Comparison of ENCODE assay signal across 1 cellular context in genomic region chr20:50368813-50369224, GRCh38.
TF ChIP-seq lines count a peak whose summit lies in the region.

No MANE protein-coding gene starts in this region.

TF ChIP-seq in HepG2, 621 proteins besides CTCF, POLR2A, EP300 and RAD21 (continued from another document and continues in another):
- TF ChIP-seq, protein P1, sequence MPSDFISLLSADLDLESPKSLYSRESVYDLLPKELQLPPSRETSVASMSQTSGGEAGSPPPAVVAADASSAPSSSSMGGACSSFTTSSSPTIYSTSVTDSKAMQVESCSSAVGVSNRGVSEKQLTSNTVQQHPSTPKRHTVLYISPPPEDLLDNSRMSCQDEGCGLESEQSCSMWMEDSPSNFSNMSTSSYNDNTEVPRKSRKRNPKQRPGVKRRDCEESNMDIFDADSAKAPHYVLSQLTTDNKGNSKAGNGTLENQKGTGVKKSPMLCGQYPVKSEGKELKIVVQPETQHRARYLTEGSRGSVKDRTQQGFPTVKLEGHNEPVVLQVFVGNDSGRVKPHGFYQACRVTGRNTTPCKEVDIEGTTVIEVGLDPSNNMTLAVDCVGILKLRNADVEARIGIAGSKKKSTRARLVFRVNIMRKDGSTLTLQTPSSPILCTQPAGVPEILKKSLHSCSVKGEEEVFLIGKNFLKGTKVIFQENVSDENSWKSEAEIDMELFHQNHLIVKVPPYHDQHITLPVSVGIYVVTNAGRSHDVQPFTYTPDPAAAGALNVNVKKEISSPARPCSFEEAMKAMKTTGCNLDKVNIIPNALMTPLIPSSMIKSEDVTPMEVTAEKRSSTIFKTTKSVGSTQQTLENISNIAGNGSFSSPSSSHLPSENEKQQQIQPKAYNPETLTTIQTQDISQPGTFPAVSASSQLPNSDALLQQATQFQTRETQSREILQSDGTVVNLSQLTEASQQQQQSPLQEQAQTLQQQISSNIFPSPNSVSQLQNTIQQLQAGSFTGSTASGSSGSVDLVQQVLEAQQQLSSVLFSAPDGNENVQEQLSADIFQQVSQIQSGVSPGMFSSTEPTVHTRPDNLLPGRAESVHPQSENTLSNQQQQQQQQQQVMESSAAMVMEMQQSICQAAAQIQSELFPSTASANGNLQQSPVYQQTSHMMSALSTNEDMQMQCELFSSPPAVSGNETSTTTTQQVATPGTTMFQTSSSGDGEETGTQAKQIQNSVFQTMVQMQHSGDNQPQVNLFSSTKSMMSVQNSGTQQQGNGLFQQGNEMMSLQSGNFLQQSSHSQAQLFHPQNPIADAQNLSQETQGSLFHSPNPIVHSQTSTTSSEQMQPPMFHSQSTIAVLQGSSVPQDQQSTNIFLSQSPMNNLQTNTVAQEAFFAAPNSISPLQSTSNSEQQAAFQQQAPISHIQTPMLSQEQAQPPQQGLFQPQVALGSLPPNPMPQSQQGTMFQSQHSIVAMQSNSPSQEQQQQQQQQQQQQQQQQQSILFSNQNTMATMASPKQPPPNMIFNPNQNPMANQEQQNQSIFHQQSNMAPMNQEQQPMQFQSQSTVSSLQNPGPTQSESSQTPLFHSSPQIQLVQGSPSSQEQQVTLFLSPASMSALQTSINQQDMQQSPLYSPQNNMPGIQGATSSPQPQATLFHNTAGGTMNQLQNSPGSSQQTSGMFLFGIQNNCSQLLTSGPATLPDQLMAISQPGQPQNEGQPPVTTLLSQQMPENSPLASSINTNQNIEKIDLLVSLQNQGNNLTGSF (CRISPR knock-in tag; IDR thresholded peaks at IDR 0.05) = no peak
- TF ChIP-seq KAT8 (CRISPR knock-in tag; IDR thresholded peaks at IDR 0.05) (peak; percentile 43; the same call in 1 of the 2 replicates), ZMYM3 (CRISPR knock-in tag; IDR thresholded peaks at IDR 0.05) (peak; percentile 5; the same call in 1 of the 2 replicates), HOXA7 (CRISPR knock-in tag; IDR thresholded peaks at IDR 0.05) (no peak), ZSCAN29 (CRISPR knock-in tag; conservative IDR thresholded peaks at IDR 0.05) (0 out of 2 replicates have a peak, but pooled peaks have one; percentile 3), ATF7 (IDR thresholded peaks at IDR 0.05) (peak; percentile 32), ATF7 (CRISPR knock-in tag; IDR thresholded peaks at IDR 0.05) (0 out of 2 replicates have a peak, but pooled peaks have one; percentile 5), RFX5 (IDR thresholded peaks at IDR 0.05; ENCODE audit: low read depth, low read length) (no peak), ZNF329 (CRISPR knock-in tag; IDR thresholded peaks at IDR 0.05; ENCODE audit: low read depth) (no peak), ZMYM2 (CRISPR knock-in tag; IDR thresholded peaks at IDR 0.05) (0 out of 2 replicates have a peak, but pooled peaks have one; percentile 2), ZNF430 (CRISPR knock-in tag; IDR thresholded peaks at IDR 0.05) (no peak), DNMT3B (CRISPR knock-in tag; conservative IDR thresholded peaks at IDR 0.05) (0 out of 2 replicates have a peak, but pooled peaks have one; percentile 18), MIER3 (CRISPR knock-in tag; IDR thresholded peaks at IDR 0.05; ENCODE audit: borderline replicate concordance) (no peak), TOE1 (CRISPR knock-in tag; IDR thresholded peaks at IDR 0.05) (no peak), TBX2 (CRISPR knock-in tag; IDR thresholded peaks at IDR 0.05; ENCODE audit: borderline replicate concordance) (no peak), PLSCR1 (CRISPR knock-in tag; IDR thresholded peaks at IDR 0.05; ENCODE audit: borderline replicate concordance) (no peak), REL (CRISPR knock-in tag; conservative IDR thresholded peaks at IDR 0.05) (peak; percentile 61; the same call in 1 of the 2 replicates), TAF1 (CRISPR knock-in tag; IDR thresholded peaks at IDR 0.05) (0 out of 2 replicates have a peak, but pooled peaks have one; percentile 0), EHMT2 (IDR thresholded peaks at IDR 0.05; ENCODE audit: borderline replicate concordance, low read depth, low read length) (peak; percentile 28; the same call in 1 of the 2 replicates), ATAD3A (CRISPR knock-in tag; IDR thresholded peaks at IDR 0.05) (no peak), NFYB (CRISPR knock-in tag; IDR thresholded peaks at IDR 0.05) (peak; percentile 88), CC2D1A (CRISPR knock-in tag; IDR thresholded peaks at IDR 0.05) (no peak), MAZ (IDR thresholded peaks at IDR 0.05; ENCODE audit: borderline replicate concordance, low read depth, low read length) (no peak), MAZ (CRISPR knock-in tag; IDR thresholded peaks at IDR 0.05; ENCODE audit: low read depth) (no peak), MAX (IDR thresholded peaks at IDR 0.05) (0 out of 2 replicates have a peak, but pooled peaks have one; percentile 2), ZNF138 (CRISPR knock-in tag; IDR thresholded peaks at IDR 0.05; ENCODE audit: low read depth) (no peak), GFI1 (CRISPR knock-in tag; IDR thresholded peaks at IDR 0.05; ENCODE audit: borderline replicate concordance) (no peak), KLF13 (CRISPR knock-in tag; IDR thresholded peaks at IDR 0.05) (no peak), NCOA1 (CRISPR knock-in tag; IDR thresholded peaks at IDR 0.05) (no peak), ZNF282 (IDR thresholded peaks at IDR 0.05; ENCODE audit: partially characterized antibody) (no peak), MAF1 (CRISPR knock-in tag; IDR thresholded peaks at IDR 0.05; ENCODE audit: borderline replicate concordance) (no peak), ZMYM4 (CRISPR knock-in tag; IDR thresholded peaks at IDR 0.05) (peak; percentile 55; the same call in 1 of the 2 replicates), TCF12 (IDR thresholded peaks at IDR 0.05) (no peak), TCF12 (CRISPR knock-in tag; IDR thresholded peaks at IDR 0.05) (no peak), POLR2G (IDR thresholded peaks at IDR 0.05; ENCODE audit: low read depth, low read length) (peak; percentile 57; the same call in 1 of the 2 replicates)
- TF ChIP-seq, protein P2, sequence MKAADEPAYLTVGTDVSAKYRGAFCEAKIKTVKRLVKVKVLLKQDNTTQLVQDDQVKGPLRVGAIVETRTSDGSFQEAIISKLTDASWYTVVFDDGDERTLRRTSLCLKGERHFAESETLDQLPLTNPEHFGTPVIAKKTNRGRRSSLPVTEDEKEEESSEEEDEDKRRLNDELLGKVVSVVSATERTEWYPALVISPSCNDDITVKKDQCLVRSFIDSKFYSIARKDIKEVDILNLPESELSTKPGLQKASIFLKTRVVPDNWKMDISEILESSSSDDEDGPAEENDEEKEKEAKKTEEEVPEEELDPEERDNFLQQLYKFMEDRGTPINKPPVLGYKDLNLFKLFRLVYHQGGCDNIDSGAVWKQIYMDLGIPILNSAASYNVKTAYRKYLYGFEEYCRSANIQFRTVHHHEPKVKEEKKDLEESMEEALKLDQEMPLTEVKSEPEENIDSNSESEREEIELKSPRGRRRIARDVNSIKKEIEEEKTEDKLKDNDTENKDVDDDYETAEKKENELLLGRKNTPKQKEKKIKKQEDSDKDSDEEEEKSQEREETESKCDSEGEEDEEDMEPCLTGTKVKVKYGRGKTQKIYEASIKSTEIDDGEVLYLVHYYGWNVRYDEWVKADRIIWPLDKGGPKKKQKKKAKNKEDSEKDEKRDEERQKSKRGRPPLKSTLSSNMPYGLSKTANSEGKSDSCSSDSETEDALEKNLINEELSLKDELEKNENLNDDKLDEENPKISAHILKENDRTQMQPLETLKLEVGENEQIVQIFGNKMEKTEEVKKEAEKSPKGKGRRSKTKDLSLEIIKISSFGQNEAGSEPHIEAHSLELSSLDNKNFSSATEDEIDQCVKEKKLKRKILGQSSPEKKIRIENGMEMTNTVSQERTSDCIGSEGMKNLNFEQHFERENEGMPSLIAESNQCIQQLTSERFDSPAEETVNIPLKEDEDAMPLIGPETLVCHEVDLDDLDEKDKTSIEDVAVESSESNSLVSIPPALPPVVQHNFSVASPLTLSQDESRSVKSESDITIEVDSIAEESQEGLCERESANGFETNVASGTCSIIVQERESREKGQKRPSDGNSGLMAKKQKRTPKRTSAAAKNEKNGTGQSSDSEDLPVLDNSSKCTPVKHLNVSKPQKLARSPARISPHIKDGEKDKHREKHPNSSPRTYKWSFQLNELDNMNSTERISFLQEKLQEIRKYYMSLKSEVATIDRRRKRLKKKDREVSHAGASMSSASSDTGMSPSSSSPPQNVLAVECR (CRISPR knock-in tag; IDR thresholded peaks at IDR 0.05; ENCODE audit: borderline replicate concordance) = no peak
- TF ChIP-seq, protein P3, sequence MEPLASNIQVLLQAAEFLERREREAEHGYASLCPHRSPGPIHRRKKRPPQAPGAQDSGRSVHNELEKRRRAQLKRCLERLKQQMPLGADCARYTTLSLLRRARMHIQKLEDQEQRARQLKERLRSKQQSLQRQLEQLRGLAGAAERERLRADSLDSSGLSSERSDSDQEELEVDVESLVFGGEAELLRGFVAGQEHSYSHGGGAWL (CRISPR knock-in tag; IDR thresholded peaks at IDR 0.05) = no peak
- TF ChIP-seq, protein P4, sequence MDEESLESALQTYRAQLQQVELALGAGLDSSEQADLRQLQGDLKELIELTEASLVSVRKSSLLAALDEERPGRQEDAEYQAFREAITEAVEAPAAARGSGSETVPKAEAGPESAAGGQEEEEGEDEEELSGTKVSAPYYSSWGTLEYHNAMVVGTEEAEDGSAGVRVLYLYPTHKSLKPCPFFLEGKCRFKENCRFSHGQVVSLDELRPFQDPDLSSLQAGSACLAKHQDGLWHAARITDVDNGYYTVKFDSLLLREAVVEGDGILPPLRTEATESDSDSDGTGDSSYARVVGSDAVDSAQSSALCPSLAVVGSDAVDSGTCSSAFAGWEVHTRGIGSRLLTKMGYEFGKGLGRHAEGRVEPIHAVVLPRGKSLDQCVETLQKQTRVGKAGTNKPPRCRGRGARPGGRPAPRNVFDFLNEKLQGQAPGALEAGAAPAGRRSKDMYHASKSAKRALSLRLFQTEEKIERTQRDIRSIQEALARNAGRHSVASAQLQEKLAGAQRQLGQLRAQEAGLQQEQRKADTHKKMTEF (CRISPR knock-in tag; IDR thresholded peaks at IDR 0.05) = peak; percentile 17; the same call in 1 of the 2 replicates
- TF ChIP-seq, protein P5, sequence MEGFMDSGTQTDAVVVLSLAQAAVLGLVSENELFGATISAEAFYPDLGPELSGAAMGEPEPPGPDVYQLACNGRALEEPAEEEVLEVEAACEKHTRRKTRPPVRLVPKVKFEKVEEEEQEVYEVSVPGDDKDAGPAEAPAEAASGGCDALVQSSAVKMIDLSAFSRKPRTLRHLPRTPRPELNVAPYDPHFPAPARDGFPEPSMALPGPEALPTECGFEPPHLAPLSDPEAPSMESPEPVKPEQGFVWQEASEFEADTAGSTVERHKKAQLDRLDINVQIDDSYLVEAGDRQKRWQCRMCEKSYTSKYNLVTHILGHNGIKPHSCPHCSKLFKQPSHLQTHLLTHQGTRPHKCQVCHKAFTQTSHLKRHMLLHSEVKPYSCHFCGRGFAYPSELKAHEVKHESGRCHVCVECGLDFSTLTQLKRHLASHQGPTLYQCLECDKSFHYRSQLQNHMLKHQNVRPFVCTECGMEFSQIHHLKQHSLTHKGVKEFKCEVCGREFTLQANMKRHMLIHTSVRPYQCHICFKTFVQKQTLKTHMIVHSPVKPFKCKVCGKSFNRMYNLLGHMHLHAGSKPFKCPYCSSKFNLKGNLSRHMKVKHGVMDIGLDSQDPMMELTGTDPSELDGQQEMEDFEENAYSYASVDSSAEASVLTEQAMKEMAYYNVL (CRISPR knock-in tag; IDR thresholded peaks at IDR 0.05; ENCODE audit: borderline replicate concordance) = no peak
- TF ChIP-seq, protein P6, sequence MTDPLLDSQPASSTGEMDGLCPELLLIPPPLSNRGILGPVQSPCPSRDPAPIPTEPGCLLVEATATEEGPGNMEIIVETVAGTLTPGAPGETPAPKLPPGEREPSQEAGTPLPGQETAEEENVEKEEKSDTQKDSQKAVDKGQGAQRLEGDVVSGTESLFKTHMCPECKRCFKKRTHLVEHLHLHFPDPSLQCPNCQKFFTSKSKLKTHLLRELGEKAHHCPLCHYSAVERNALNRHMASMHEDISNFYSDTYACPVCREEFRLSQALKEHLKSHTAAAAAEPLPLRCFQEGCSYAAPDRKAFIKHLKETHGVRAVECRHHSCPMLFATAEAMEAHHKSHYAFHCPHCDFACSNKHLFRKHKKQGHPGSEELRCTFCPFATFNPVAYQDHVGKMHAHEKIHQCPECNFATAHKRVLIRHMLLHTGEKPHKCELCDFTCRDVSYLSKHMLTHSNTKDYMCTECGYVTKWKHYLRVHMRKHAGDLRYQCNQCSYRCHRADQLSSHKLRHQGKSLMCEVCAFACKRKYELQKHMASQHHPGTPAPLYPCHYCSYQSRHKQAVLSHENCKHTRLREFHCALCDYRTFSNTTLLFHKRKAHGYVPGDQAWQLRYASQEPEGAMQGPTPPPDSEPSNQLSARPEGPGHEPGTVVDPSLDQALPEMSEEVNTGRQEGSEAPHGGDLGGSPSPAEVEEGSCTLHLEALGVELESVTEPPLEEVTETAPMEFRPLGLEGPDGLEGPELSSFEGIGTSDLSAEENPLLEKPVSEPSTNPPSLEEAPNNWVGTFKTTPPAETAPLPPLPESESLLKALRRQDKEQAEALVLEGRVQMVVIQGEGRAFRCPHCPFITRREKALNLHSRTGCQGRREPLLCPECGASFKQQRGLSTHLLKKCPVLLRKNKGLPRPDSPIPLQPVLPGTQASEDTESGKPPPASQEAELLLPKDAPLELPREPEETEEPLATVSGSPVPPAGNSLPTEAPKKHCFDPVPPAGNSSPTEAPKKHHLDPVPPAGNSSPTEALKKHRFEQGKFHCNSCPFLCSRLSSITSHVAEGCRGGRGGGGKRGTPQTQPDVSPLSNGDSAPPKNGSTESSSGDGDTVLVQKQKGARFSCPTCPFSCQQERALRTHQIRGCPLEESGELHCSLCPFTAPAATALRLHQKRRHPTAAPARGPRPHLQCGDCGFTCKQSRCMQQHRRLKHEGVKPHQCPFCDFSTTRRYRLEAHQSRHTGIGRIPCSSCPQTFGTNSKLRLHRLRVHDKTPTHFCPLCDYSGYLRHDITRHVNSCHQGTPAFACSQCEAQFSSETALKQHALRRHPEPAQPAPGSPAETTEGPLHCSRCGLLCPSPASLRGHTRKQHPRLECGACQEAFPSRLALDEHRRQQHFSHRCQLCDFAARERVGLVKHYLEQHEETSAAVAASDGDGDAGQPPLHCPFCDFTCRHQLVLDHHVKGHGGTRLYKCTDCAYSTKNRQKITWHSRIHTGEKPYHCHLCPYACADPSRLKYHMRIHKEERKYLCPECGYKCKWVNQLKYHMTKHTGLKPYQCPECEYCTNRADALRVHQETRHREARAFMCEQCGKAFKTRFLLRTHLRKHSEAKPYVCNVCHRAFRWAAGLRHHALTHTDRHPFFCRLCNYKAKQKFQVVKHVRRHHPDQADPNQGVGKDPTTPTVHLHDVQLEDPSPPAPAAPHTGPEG (CRISPR knock-in tag; IDR thresholded peaks at IDR 0.05) = 0 out of 2 replicates have a peak, but pooled peaks have one; percentile 4
- TF ChIP-seq, protein P7, sequence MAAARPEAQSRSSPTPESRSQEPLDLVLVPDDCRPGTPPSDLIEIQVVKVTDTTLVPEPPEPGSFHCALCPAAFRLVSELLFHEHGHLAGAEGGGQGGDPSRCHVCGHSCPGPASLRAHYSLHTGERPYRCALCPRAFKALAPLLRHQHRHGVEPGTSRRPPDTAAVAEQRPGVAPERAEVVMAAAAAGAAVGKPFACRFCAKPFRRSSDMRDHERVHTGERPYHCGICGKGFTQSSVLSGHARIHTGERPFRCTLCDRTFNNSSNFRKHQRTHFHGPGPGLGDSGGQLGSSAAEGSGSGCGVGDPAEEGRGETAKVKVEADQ (CRISPR knock-in tag; IDR thresholded peaks at IDR 0.05; ENCODE audit: borderline replicate concordance) = no peak
